28 cellular contexts compared by ENCODE assay signal in the genomic region with DNA sequence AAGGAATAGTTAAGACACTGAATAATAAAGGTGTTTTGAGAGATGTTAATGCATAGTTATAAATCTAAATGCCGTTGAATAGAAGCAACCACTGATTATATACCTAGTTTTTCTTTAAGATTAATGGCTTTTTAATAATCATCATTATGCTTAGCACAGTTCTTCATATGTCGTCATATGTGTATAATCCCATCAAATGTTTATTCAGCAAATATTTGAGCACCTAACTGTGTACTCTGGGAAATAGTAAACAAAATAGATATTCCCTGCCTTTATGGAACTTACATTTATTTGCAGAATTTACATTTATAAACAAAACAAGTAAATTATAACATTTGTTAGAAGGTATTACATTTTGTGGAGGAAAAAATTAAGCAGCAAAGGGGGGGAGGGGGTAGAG.
"Had no signal": no experiment of that assay in that cellular context is flagged by ENCODE, and none has a peak within 500 bp of the region (broad histone marks: within the 10 kb centered on the region; RNA-seq: fewer than 3 reads in every experiment).

No MANE protein-coding gene starts in this region.

- DNase-seq: hippocampal formation; kidney; left colon; left lung; lower lobe of right lung; mammary epithelial cell; mesenchymal stem cell; naive B cell; natural killer cell; nephron progenitor cell; occipital lobe; stimulated activated CD4-positive, alpha-beta T cell treated with anti-CD3 and anti-CD28 coated beads, Interleukin-12 subunit alpha, Interleukin-12 subunit beta, amount 100 ng/mL, for 4 hours; stimulated activated CD4-positive, alpha-beta T cell treated with anti-CD3 and anti-CD28 coated beads, Interleukin-15, amount 100 ng/mL, for 24 hours; stimulated activated CD4-positive, alpha-beta T cell treated with anti-CD3 and anti-CD28 coated beads, Interleukin-2, amount 100 ng/mL, for 24 hours; stimulated activated CD4-positive, alpha-beta T cell treated with anti-CD3 and anti-CD28 coated beads, Interleukin-4, amount 100 ng/mL, for 1 hour; stimulated activated naive B cell treated with anti-CD40 and anti-IgM and Interleukin-4, amounts not matched to agents 10 μg/mL and 1 μg/mL and 100 μg/mL, for 72 hours; tibial artery; trophoblast cell; upper lobe of right lung had no signal

- H3K9ac ChIP-seq: neural progenitor cell, parathyroid adenoma had no signal

- H3K27ac ChIP-seq: left lung, lower lobe of right lung, neural progenitor cell, neutrophil, parathyroid adenoma, right atrium auricular region, skin epidermis, suprapubic skin, thoracic aorta, tibial artery, upper lobe of right lung had no signal

- H3K4me2 ChIP-seq: neural progenitor cell had no signal

- H3K9me3 ChIP-seq: left lung, lower lobe of right lung, neutrophil, right atrium auricular region, suprapubic skin, thoracic aorta, tibial artery, upper lobe of right lung had no signal

- FAIRE-seq: urothelium cell line had no signal

- H3K4me3 ChIP-seq: left lung, lower lobe of right lung, neural progenitor cell, right atrium auricular region, skin epidermis, suprapubic skin, thoracic aorta, tibial artery, upper lobe of right lung had no signal

- H3K4me1 ChIP-seq: left lung, lower lobe of right lung, neural progenitor cell, parathyroid adenoma, right atrium auricular region, suprapubic skin, tibial artery, upper lobe of right lung had no signal

- H2AFZ ChIP-seq: neural progenitor cell, parathyroid adenoma had no signal

- ATAC-seq: left colon; left lung; lower lobe of right lung; natural killer cell; sciatic nerve; stimulated activated naive B cell treated with anti-CD40 and anti-IgM and Interleukin-4, amounts not matched to agents 10 μg/mL and 1 μg/mL and 100 μg/mL, for 72 hours; upper lobe of right lung had no signal

- H3K27me3 ChIP-seq: left lung, neural progenitor cell, neutrophil, right atrium auricular region, suprapubic skin, tibial artery, upper lobe of right lung had no signal

- H3K36me3 ChIP-seq: neural progenitor cell, neutrophil, thoracic aorta had no signal
